ENCODE assay signal across 1 cellular context in genomic region chr20:64040231-64041039, GRCh38.
TF ChIP-seq lines count a peak whose summit lies in the region.

No MANE protein-coding gene starts in this region.

TF ChIP-seq in SK-N-SH, 30 proteins besides CTCF, POLR2A, EP300 and RAD21 (continued from another document):
- TF ChIP-seq, protein P1, sequence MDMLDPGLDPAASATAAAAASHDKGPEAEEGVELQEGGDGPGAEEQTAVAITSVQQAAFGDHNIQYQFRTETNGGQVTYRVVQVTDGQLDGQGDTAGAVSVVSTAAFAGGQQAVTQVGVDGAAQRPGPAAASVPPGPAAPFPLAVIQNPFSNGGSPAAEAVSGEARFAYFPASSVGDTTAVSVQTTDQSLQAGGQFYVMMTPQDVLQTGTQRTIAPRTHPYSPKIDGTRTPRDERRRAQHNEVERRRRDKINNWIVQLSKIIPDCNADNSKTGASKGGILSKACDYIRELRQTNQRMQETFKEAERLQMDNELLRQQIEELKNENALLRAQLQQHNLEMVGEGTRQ (IDR thresholded peaks at IDR 0.05; ENCODE audit: borderline replicate concordance, low read depth, low read length) = no peak
- no peak for TF ChIP-seq ELF1 (IDR thresholded peaks at IDR 0.05)
- TF ChIP-seq, protein P2, sequence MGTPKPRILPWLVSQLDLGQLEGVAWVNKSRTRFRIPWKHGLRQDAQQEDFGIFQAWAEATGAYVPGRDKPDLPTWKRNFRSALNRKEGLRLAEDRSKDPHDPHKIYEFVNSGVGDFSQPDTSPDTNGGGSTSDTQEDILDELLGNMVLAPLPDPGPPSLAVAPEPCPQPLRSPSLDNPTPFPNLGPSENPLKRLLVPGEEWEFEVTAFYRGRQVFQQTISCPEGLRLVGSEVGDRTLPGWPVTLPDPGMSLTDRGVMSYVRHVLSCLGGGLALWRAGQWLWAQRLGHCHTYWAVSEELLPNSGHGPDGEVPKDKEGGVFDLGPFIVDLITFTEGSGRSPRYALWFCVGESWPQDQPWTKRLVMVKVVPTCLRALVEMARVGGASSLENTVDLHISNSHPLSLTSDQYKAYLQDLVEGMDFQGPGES (IDR thresholded peaks at IDR 0.05; ENCODE audit: low read depth, low read length) = no peak
- TF ChIP-seq RCOR1 (IDR thresholded peaks at IDR 0.05; ENCODE audit: low read length) = no peak
- TF ChIP-seq MEF2A (IDR thresholded peaks at IDR 0.05; ENCODE audit: borderline replicate concordance, low read depth) = no peak
- TF ChIP-seq EZH2phosphoT487 (IDR thresholded peaks at IDR 0.05; ENCODE audit: borderline replicate concordance, low read depth) = no peak
- TF ChIP-seq, protein P3, sequence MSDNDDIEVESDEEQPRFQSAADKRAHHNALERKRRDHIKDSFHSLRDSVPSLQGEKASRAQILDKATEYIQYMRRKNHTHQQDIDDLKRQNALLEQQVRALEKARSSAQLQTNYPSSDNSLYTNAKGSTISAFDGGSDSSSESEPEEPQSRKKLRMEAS (IDR thresholded peaks at IDR 0.05; ENCODE audit: low read depth) = no peak
- no peak for TF ChIP-seq RXRA (IDR thresholded peaks at IDR 0.05; ENCODE audit: borderline replicate concordance, low read depth)
- TF ChIP-seq SMC3 (IDR thresholded peaks at IDR 0.05; ENCODE audit: low read depth, low read length) = no peak
- TF ChIP-seq POLR2AphosphoS5 (IDR thresholded peaks at IDR 0.05; ENCODE audit: low read depth, low read length) = no peak
- TF ChIP-seq GABPA (IDR thresholded peaks at IDR 0.05; ENCODE audit: low read depth) = no peak
- TF ChIP-seq TCF12 (IDR thresholded peaks at IDR 0.05) = no peak
